In genomic region chr18:59820663-59821062, GRCh38 we compare ENCODE assay signal across 18 cellular contexts.
DNase-seq lines count a peak whose midpoint lies in the region; ATAC-seq and TF ChIP-seq lines count a peak whose summit lies in the region.
"Had no signal": no experiment of that assay in that cellular context is flagged by ENCODE, and none has a peak within 500 bp of the region (broad histone marks: within the 10 kb centered on the region; RNA-seq: fewer than 3 reads in every experiment).

No MANE protein-coding gene starts in this region.

- peak; percentile 72 for ATAC-seq in SK-N-SH treated with all-trans-retinoic acid at 6 μM for 48 hours
- no peak for ATAC-seq in GM19467 (IDR thresholded peaks at IDR 0.05; ENCODE audit: unreplicated experiment)
- ATAC-seq in Right ventricle myocardium superior (ENCODE audit: poor library complexity), result no peak

- DNase-seq in AG08395 (ENCODE audit: low spot score) (peak; percentile 61), GM04503 (ENCODE audit: low read depth) (peak; percentile 87), fibroblast of the conjunctiva (ENCODE audit: low read depth) (peak; percentile 89), Right ventricle myocardium superior (no peak)
- no peak for DNase-seq in activated CD4-positive, CD25-positive, alpha-beta regulatory T cell (lab: John Stamatoyannopoulos, UW)
- DNase-seq in activated naive CD4-positive, alpha-beta T cell (lab: John Stamatoyannopoulos, UW), result no peak
- DNase-seq: 8988T; CD4-positive, CD25-positive, alpha-beta regulatory T cell; DMS53; H9; NCI-H1105 treated with DMSO at 0.1 percent for 48 hours; NCI-H187; NCI-H446; NCI-H69; NK-92 treated with Interleukin-12 subunit alpha and Interleukin-12 subunit beta, amount 100 ng/mL, for 24 hours; SIG-M5 had no signal

- intact Hi-C loops in Right ventricle myocardium superior (cut with DNase I), result loop anchor here (5.0 kb wide), 1 partner anchor 363 kb away; no protein-coding TSS in a partner anchor

TF ChIP-seq in SK-N-SH treated with all-trans-retinoic acid at 6 μM for 48 hours, 23 proteins besides CTCF, POLR2A, EP300 and RAD21:
- TF ChIP-seq CREB5 (CRISPR knock-in tag; IDR thresholded peaks at IDR 0.05; ENCODE audit: low read depth) (no peak), CSDC2 (CRISPR knock-in tag; IDR thresholded peaks at IDR 0.05) (no peak), ZNF8 (CRISPR knock-in tag; IDR thresholded peaks at IDR 0.05) (no peak), BACH2 (CRISPR knock-in tag; IDR thresholded peaks at IDR 0.05; ENCODE audit: borderline replicate concordance) (no peak), SNAI2 (CRISPR knock-in tag; IDR thresholded peaks at IDR 0.05) (no peak)

Comparison
In these comparisons a context has a peak if more than half of its experiments do, and no peak if none do; other contexts are left out.
1. DNase-seq: peak in AG08395 (single experiment), GM04503 (single experiment) and fibroblast of the conjunctiva (single experiment); none in activated CD4-positive, CD25-positive, alpha-beta regulatory T cell (0 of 4), Right ventricle myocardium superior (single experiment) and activated naive CD4-positive, alpha-beta T cell (0 of 4).